In the genomic region with DNA sequence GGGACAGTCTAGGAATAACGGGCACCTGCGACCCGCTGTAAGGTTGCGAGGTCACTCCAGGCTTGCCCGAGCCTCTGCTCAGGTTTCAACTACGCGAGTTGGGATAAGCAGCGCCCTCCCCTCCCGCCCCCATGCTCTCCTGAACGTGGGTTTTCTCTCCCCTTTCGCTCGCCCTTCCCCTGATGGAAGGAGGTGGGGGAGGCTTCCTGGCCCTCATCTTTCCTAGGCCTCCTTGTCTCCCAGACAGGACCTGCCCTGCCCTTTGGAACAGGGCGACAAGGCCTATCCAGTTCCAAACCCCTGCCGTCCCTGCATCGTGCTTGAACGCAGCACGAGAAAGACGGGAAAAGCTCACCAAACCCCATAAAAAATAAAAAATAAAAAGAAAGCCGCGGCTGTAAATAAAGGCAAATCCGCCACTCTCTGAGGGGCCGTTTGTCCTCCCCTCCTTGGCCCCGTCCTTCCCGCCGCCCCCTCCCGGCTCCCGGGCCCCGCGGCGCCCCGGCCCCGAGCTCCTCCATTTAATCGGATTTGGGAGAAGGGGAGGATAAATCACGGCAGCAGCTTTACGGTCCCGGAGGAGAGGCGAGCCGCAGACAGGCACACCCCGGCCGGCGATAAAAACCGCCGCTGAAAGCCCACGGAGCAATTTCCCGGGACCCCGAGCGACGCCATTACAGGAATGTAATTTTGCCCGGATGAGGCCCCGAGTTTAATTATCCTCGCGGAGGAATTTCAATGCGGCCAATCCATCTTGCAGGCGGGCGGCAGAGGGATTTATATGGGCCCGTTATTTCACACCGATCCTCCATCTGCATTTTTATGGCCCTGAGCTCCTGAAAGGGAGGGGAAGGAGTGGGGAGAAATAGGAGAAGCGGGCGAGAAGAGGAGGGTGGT, we compare ENCODE assay signal across 8 cellular contexts. TPM values are rescaled to one million over a fixed set of nuclear protein-coding genes. Genes with fewer than 3 reads are reported as not detected.
DNase-seq lines count a peak whose midpoint lies in the region; TF ChIP-seq lines count a peak whose summit lies in the region.

No MANE protein-coding gene starts in this region.

- peaks cover 16% of the 10 kb centered on the region for H3K79me1 ChIP-seq in trophoblast cell (ENCODE audit: low read length)

- H3K9ac ChIP-seq in ES-I3 (ENCODE audit: low read depth, low read length) (peak overlapping the region; percentile 66), trophoblast cell (ENCODE audit: low read length) (peak overlapping the region; percentile 36)

- no peak overlapping the region for H2BK5ac ChIP-seq in trophoblast cell (ENCODE audit: low read depth, low read length, poor library complexity)

- H3K9me3 ChIP-seq in ES-I3 (ENCODE audit: control insufficient read depth, insufficient read depth, low read length) (no peaks in the 10 kb centered on the region), right atrium auricular region (no peaks in the 10 kb centered on the region), trophoblast cell (ENCODE audit: insufficient read depth, low read depth, low read length) (no peaks in the 10 kb centered on the region)

- H3K27me3 ChIP-seq in right atrium auricular region (no peaks in the 10 kb centered on the region), trophoblast cell (ENCODE audit: insufficient read depth, low read length) (no peaks in the 10 kb centered on the region)

- TF ChIP-seq POLR2A in erythroblast (IDR thresholded peaks at IDR 0.05; ENCODE audit: low read length), result no peak

- no CpG with 5 or more reads among the region's 59 CpGs for WGBS in trophoblast cell (ENCODE audit: extremely low coverage, insufficient coverage, insufficient read length)

- H4K12ac ChIP-seq in trophoblast cell (ENCODE audit: low read depth, low read length), result peak overlapping the region; percentile 76

- H2AK5ac ChIP-seq in trophoblast cell (ENCODE audit: low read length), result no peak overlapping the region

- H2BK12ac ChIP-seq in trophoblast cell (ENCODE audit: low read length), result no peak overlapping the region

- H3K4me1 ChIP-seq in ES-I3 (ENCODE audit: insufficient read depth, low read length) (peaks cover 11% of the 10 kb centered on the region), right atrium auricular region (peaks cover 0 to 37% of the 10 kb centered on the region in 2 donors), trophoblast cell (ENCODE audit: control insufficient read depth in 1 of 2, insufficient read depth in 2 of 2, low read length in 2 of 2) (peaks cover 6 to 12% of the 10 kb centered on the region in 2 experiments)

- peak overlapping the region; percentile 76 for H2AFZ ChIP-seq in trophoblast cell (ENCODE audit: insufficient read depth, low read length, poor library complexity)

- H3K14ac ChIP-seq in trophoblast cell (ENCODE audit: low read length), result peak overlapping the region; percentile 77

- peak overlapping the region; percentile 29 for H4K91ac ChIP-seq in trophoblast cell (ENCODE audit: low read depth, low read length)

- peaks cover 4% of the 10 kb centered on the region for H3K79me2 ChIP-seq in trophoblast cell (ENCODE audit: control insufficient read depth, insufficient read depth, low read length, poor library complexity)

- H3K23ac ChIP-seq in trophoblast cell (ENCODE audit: low read length), result no peak overlapping the region

- H4K8ac ChIP-seq in trophoblast cell (ENCODE audit: low read depth, low read length), result peak overlapping the region; percentile 97

- H3K4ac ChIP-seq in trophoblast cell (ENCODE audit: low read depth, low read length), result peak overlapping the region; percentile 69

- peaks cover 20% of the 10 kb centered on the region; the same call in 1 of the 2 replicates for H3K36me3 ChIP-seq in ES-I3 (ENCODE audit: insufficient read depth, low read length)
- peaks cover 15% of the 10 kb centered on the region for H3K36me3 ChIP-seq in right atrium auricular region
- H3K36me3 ChIP-seq in trophoblast cell (ENCODE audit: control insufficient read depth in 1 of 2, insufficient read depth in 2 of 2, low read length in 2 of 2), result peaks cover 4 to 5% of the 10 kb centered on the region in 2 experiments

- peak overlapping the region; percentile 99 for H3K27ac ChIP-seq in angular gyrus (ENCODE audit: low read depth, low read length)
- H3K27ac ChIP-seq in right atrium auricular region, result peak overlapping the region; percentile 91 to 92
- H3K27ac ChIP-seq in trophoblast cell (ENCODE audit: low read depth, low read length), result no peak overlapping the region

- H3K18ac ChIP-seq in trophoblast cell (ENCODE audit: low read length), result no peak overlapping the region

- peak overlapping the region; percentile 32 to 71 for H3K4me3 ChIP-seq in right atrium auricular region
- peak overlapping the region; percentile 64 for H3K4me3 ChIP-seq in trophoblast cell (ENCODE audit: low read depth, low read length)

- peak; percentile 84 for DNase-seq in NCI-H69 (lab: John Stamatoyannopoulos, UW)
- no peak for DNase-seq in right atrium auricular region (ENCODE audit: low spot score)
- DNase-seq in trophoblast cell, result no peak
- no peak for DNase-seq in erythroblast (lab: John Stamatoyannopoulos, UW)
- DNase-seq in cerebellar nuclear complex (lab: John Stamatoyannopoulos, UW), result no peak
- DNase-seq in NCI-H2196 treated with DMSO at 0.1 percent for 48 hours (lab: John Stamatoyannopoulos, UW; ENCODE audit: unreplicated experiment), result no peak

- no peak for TF ChIP-seq CTCF in right atrium auricular region (IDR thresholded peaks at IDR 0.05)

- peak overlapping the region; percentile 71 for H3K4me2 ChIP-seq in trophoblast cell (ENCODE audit: low read length)

- H2BK120ac ChIP-seq in trophoblast cell (ENCODE audit: insufficient read depth, low read length, poor library complexity), result peak overlapping the region; percentile 36

RNA-seq across cellular contexts. Expression of gene ATP5MC2, which starts 1.1 kb away (rescaled TPM):
- 100 to 1,000 TPM; 481 to 659 TPM for total RNA-seq in right atrium auricular region
- polyA plus RNA-seq in trophoblast cell (2013), result 232 and 239 TPM in 2 replicates

RNA-seq across cellular contexts. Expression of gene CALCOCO1, which starts 50.3 kb away (rescaled TPM):
- 100 to 1,000 TPM; 182 to 232 TPM for total RNA-seq in right atrium auricular region
- 44.9 and 46.2 TPM in 2 replicates for polyA plus RNA-seq in trophoblast cell (2013)

RNA-seq across cellular contexts. Expression of gene ATF7, which starts 50.8 kb away (rescaled TPM):
- 10 to 100 TPM; 22.1 to 24.7 TPM for total RNA-seq in right atrium auricular region
- 15.4 and 15.8 TPM in 2 replicates for polyA plus RNA-seq in trophoblast cell (2013)
